ENCODE assay signal across 7 cellular contexts in the genomic region with DNA sequence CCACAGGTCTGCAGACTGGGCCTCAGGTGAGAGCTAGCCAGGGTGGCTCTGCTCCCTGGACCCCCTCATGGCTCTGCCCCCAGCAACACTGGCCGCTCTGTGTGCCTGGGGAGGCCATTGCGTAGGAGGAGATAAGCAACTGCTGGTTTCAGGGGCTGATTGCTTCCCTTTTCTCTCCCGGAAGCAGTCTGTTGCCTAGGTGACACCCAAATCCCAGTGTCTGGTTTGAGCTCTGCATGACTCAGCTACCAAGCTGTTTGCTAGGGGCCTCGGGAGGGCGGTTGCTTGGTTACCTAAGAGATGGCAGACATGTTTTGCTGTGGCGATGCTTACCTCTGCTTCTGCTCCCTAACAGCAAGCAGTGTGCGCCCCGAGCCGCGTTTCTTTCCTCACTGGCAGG. TPM values are rescaled to one million over a fixed set of nuclear protein-coding genes. Genes with fewer than 3 reads are reported as not detected.
A peak's percentile ranks its signal among the peaks of the same experiment; 100 is the strongest.
DNase-seq lines count a peak whose midpoint lies in the region; ATAC-seq, FAIRE-seq and TF ChIP-seq lines count a peak whose summit lies in the region.
"Not testable (repeated sequence)": the region's sequence is repeated elsewhere in the genome, so short reads cannot be mapped to it uniquely, and the experiment has no call there.

No MANE protein-coding gene starts in this region.

- peak overlapping the region; percentile 89 for H3K27ac Mint-ChIP-seq in activated CD8-positive, alpha-beta memory T cell treated with anti-CD3 and anti-CD28 coated beads, Interleukin-2, amount 10 ng/mL, durations not matched to agents 7 days and 5 days
- peak overlapping the region; percentile 86 to 87 for H3K27ac Mint-ChIP-seq in natural killer cell

- intact Hi-C loops in natural killer cell (cut with micrococcal nuclease), result not testable (repeated sequence)

- peak; percentile 19 to 41 for DNase-seq in Kasumi-1 (lab: John Stamatoyannopoulos, UW)
- DNase-seq in RCC 7860 (ENCODE audit: low spot score), result peak; percentile 57
- DNase-seq in activated CD8-positive, alpha-beta memory T cell treated with anti-CD3 and anti-CD28 coated beads, Interleukin-2, amount 10 ng/mL, durations not matched to agents 7 days and 5 days, result peak; percentile 88
- DNase-seq in erythroblast (lab: John Stamatoyannopoulos, UW), result peak; percentile 80 to 86
- peak; percentile 48 for DNase-seq in natural killer cell

- H3K27me3 Mint-ChIP-seq in activated CD8-positive, alpha-beta memory T cell treated with anti-CD3 and anti-CD28 coated beads, Interleukin-2, amount 10 ng/mL, durations not matched to agents 7 days and 5 days; natural killer cell (ENCODE audit: low read depth in 2 of 2): not testable (repeated sequence)

- H3K4me1 Mint-ChIP-seq in activated CD8-positive, alpha-beta memory T cell treated with anti-CD3 and anti-CD28 coated beads, Interleukin-2, amount 10 ng/mL, durations not matched to agents 7 days and 5 days, result peaks cover 52% of the 10 kb centered on the region
- H3K4me1 Mint-ChIP-seq in natural killer cell, result peaks cover 21 to 47% of the 10 kb centered on the region in 2 donors

- H3K36me3 Mint-ChIP-seq in activated CD8-positive, alpha-beta memory T cell treated with anti-CD3 and anti-CD28 coated beads, Interleukin-2, amount 10 ng/mL, durations not matched to agents 7 days and 5 days; natural killer cell: not testable (repeated sequence)

- CTCF ChIA-PET in activated CD8-positive, alpha-beta memory T cell treated with anti-CD3 and anti-CD28 coated beads, Interleukin-2, amount 10 ng/mL, durations not matched to agents 7 days and 5 days (lab: Charles Lee), result interaction anchor here (1.2 to 6.3 kb wide), 2 partner anchors 13 to 20 kb away, joined by 4 to 33 read pairs; a partner anchor contains a TSS

- TF ChIP-seq CTCF in natural killer cell (IDR thresholded peaks at IDR 0.05), result not testable (repeated sequence)

- TF ChIP-seq POLR2A in erythroblast (IDR thresholded peaks at IDR 0.05; ENCODE audit: low read length), result not testable (repeated sequence)

- H3K4me3 Mint-ChIP-seq in activated CD8-positive, alpha-beta memory T cell treated with anti-CD3 and anti-CD28 coated beads, Interleukin-2, amount 10 ng/mL, durations not matched to agents 7 days and 5 days, result not testable (repeated sequence)
- H3K4me3 Mint-ChIP-seq in natural killer cell, result peak overlapping the region; percentile 69

- peak; percentile 86 for FAIRE-seq in RCC 7860 (lab: Jason Lieb, UNC)

- not testable (repeated sequence) for H3K9me3 Mint-ChIP-seq in activated CD8-positive, alpha-beta memory T cell treated with anti-CD3 and anti-CD28 coated beads, Interleukin-2, amount 10 ng/mL, durations not matched to agents 7 days and 5 days (ENCODE audit: low read depth); natural killer cell

- ATAC-seq in GM18520 (IDR thresholded peaks at IDR 0.05; ENCODE audit: unreplicated experiment), result peak; percentile 89
- peak; percentile 93 for ATAC-seq in HG02759 (IDR thresholded peaks at IDR 0.05; ENCODE audit: unreplicated experiment)
- ATAC-seq in activated CD8-positive, alpha-beta memory T cell treated with anti-CD3 and anti-CD28 coated beads, Interleukin-2, amount 10 ng/mL, durations not matched to agents 7 days and 5 days, result peak; percentile 84
- ATAC-seq in natural killer cell, result peak; percentile 73 to 90 (median 80)

RNA-seq across cellular contexts. Expression of a gene that starts 15.4 kb away (rescaled TPM):
- 10 to 100 TPM; 45.2 to 50.6 TPM for total RNA-seq in activated CD8-positive, alpha-beta memory T cell treated with anti-CD3 and anti-CD28 coated beads, Interleukin-2, amount 10 ng/mL, durations not matched to agents 7 days and 5 days
- total RNA-seq in natural killer cell, result 10 to 100 TPM; 26.4 to 37.6 (median 36.7) TPM

RNA-seq across cellular contexts. Expression of a gene that starts 20.3 kb away (rescaled TPM):
- total RNA-seq in activated CD8-positive, alpha-beta memory T cell treated with anti-CD3 and anti-CD28 coated beads, Interleukin-2, amount 10 ng/mL, durations not matched to agents 7 days and 5 days, result 100 to 1,000 TPM in 1 of 2 experiments, 10 to 100 TPM in 1; 99.6 to 106 TPM
- 100 to 1,000 TPM; 286 to 344 (median 317) TPM for total RNA-seq in natural killer cell

RNA-seq across cellular contexts. Expression of a gene that starts 24.3 kb away (rescaled TPM):
- under 1 TPM in 1 of 2 experiments, not detected in 1; 0.29 TPM for total RNA-seq in activated CD8-positive, alpha-beta memory T cell treated with anti-CD3 and anti-CD28 coated beads, Interleukin-2, amount 10 ng/mL, durations not matched to agents 7 days and 5 days
- total RNA-seq in natural killer cell, result not detected

Comparison
In these comparisons a context has a peak if more than half of its experiments do, and no peak if none do; other contexts are left out.
1. Peak in every context shown above with its lines: DNase-seq and ATAC-seq.
2. DNase-seq: peak in every context shown above with its lines; median percentile 88 in activated CD8-positive, alpha-beta memory T cell treated with anti-CD3 and anti-CD28 coated beads, Interleukin-2, amount 10 ng/mL, durations not matched to agents 7 days and 5 days; 83 in erythroblast; 57 in RCC 7860; 48 in natural killer cell; 30 in Kasumi-1.